In the genomic region with DNA sequence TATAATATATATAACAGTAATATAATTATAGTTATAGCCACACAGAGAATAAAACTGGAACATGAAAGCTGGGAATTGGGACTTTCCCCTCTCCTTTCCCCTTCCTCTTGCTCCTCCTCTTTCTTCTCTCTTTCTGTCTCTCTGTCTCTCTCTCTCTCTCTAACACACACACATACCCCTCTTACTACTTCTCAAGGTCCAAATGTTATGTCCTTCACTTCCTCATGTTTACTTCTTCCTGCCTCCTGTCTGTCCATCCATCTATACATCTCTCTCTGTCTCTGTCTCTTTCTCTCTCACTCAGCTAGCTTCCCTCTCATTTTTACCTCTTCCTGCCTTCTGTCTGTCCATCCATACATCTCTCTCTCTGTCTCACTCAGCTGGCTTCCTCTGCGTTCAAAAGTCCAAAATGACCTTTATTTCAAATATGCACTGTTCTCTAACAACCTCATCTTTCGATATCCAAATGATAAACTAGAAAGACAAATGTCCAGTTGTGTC, we compare ENCODE assay signal across 23 cellular contexts.
"Had no signal": no experiment of that assay in that cellular context is flagged by ENCODE, and none has a peak within 500 bp of the region (broad histone marks: within the 10 kb centered on the region; RNA-seq: fewer than 3 reads in every experiment).

No MANE protein-coding gene starts in this region.

- H3K9ac ChIP-seq: KMS-11 had no signal

- H3K4me3 ChIP-seq: cardiac muscle cell had no signal

- ATAC-seq: activated T-helper 17 cell treated with anti-CD3 and anti-CD28 coated beads, Interleukin-2, amount 50 U/mL, for 72 hours; PC-3; T-helper 17 cell had no signal

- H3K27ac ChIP-seq: brain microvascular endothelial cell, cardiac muscle cell, KMS-11 had no signal

- H3K4me2 ChIP-seq: KMS-11 had no signal

- H3K27me3 ChIP-seq: brain microvascular endothelial cell, cardiac muscle cell had no signal

- H3K36me3 ChIP-seq: brain microvascular endothelial cell, cardiac muscle cell had no signal

- DNase-seq: activated B cell treated with CpG ODN at 0.5 μM for 24 hours; activated CD4-positive, alpha-beta memory T cell treated with anti-CD3 and anti-CD28 coated beads, Interleukin-2, amount 10 ng/mL, durations not matched to agents 7 days and 5 days; activated CD4-positive, alpha-beta T cell treated with anti-CD3 and anti-CD28 coated beads for 1 hour; activated CD4-positive, alpha-beta T cell treated with anti-CD3 and anti-CD28 coated beads, Interleukin-2, amount 10 ng/mL, durations not matched to agents 7 days and 5 days; activated gamma-delta T cell; activated naive CD4-positive, alpha-beta T cell treated with anti-CD3 and anti-CD28 coated beads for 36 hours; activated T-cell treated with anti-CD3 and anti-CD28 coated beads for 4 hours; activated T-cell treated with anti-CD3 and anti-CD28 coated beads, Interleukin-2, amount 50 U/mL, for 48 hours; amygdala; NCI-H1105 treated with DMSO at 0.1 percent for 48 hours; NCI-H1436 treated with DMSO at 0.1 percent for 48 hours; NCI-H1930; NCI-H510A treated with DMSO at 0.1 percent for 48 hours; NCI-H69; NK-92 treated with Interleukin-12 subunit alpha and Interleukin-12 subunit beta, amount 100 ng/mL, for 24 hours; PC-3; SHP77 treated with DMSO at 0.1 percent for 48 hours; T-helper 17 cell; T-helper 9 cell had no signal
